Comparison of ENCODE assay signal across 8 cellular contexts in genomic region chrX:109774706-109775105, GRCh38. TPM values are rescaled to one million over a fixed set of nuclear protein-coding genes. Genes with fewer than 3 reads are reported as not detected.
DNase-seq lines count a peak whose midpoint lies in the region; ATAC-seq and TF ChIP-seq lines count a peak whose summit lies in the region.

No MANE protein-coding gene starts in this region.

- H3K36me3 ChIP-seq in Panc1 (ENCODE audit: control insufficient read depth, insufficient read depth, low read length) = no peaks in the 10 kb centered on the region

- DNase-seq in Panc1 (ENCODE audit: low read depth, low spot score) (peak; percentile 52), non-pigmented ciliary epithelial cell (ENCODE audit: low read depth) (peak; percentile 48), T-helper 9 cell (no peak), NCI-H510A treated with DMSO at 0.1 percent for 48 hours (lab: John Stamatoyannopoulos, UW) (no peak), posterior vena cava (ENCODE audit: low spot score) (no peak)
- no peak for DNase-seq in stimulated activated CD8-positive, alpha-beta memory T cell treated with anti-CD3 and anti-CD28 coated beads, Interleukin-4, amount 100 ng/mL, for 48 hours

- POLR2A ChIA-PET in Panc1 (lab: Charles Lee) = no interaction called here

- no peak for TF ChIP-seq CTCF in Panc1 (IDR thresholded peaks at IDR 0.05)

- no peaks in the 10 kb centered on the region for H3K27me3 ChIP-seq in Panc1 (ENCODE audit: control insufficient read depth, insufficient read depth, low read length)

- intact Hi-C loops in Panc1 (cut with micrococcal nuclease; ENCODE audit: unreplicated experiment) (no loop called here), posterior vena cava (cut with DNase I) (no loop called here)

- no peaks in the 10 kb centered on the region for H3K4me1 ChIP-seq in Panc1 (ENCODE audit: control insufficient read depth, insufficient read depth, low read length)

- CTCF ChIA-PET in Panc1 (lab: Charles Lee) = interaction anchor here (0.7 kb wide), 1 partner anchor 117 kb away, joined by 3 read pairs; no protein-coding TSS in a partner anchor

- H3K9me3 ChIP-seq in Panc1 (ENCODE audit: control insufficient read depth, insufficient read depth, low read depth, low read length) = no peaks in the 10 kb centered on the region

- H3K27ac ChIP-seq in Panc1 (ENCODE audit: low read length) = no peak overlapping the region

- in situ Hi-C loops in Panc1 (cut with HindIII; ENCODE audit: low pct_unique_long_range_greater_than_20kb, low sequenced_read_pairs) = no loop called here

- no TSS peak for BruUV-seq in Panc1 (replicated peaks; lab: Mats Ljungman, UMichigan)

- ATAC-seq in GM18868 (IDR thresholded peaks at IDR 0.05; ENCODE audit: unreplicated experiment) (peak; percentile 100), HG02759 (IDR thresholded peaks at IDR 0.05; ENCODE audit: unreplicated experiment) (peak; percentile 99), Panc1 (no peak)

- no peak overlapping the region for H3K4me3 ChIP-seq in Panc1 (ENCODE audit: low read depth in 2 of 2, low read length in 2 of 2)

RNA-seq across cellular contexts. Expression of gene ACSL4, which starts 41.6 kb away (rescaled TPM):
- 55.2 TPM for total RNA-seq in Panc1 (2021; ENCODE audit: unreplicated experiment)
- polyA plus RNA-seq in Panc1 (2012; ENCODE audit: insufficient read length) = 23.9 TPM
- total RNA-seq in posterior vena cava = 10 to 100 TPM; 45.3 to 62.7 TPM

Comparison
In these comparisons a context has a peak if more than half of its experiments do, and no peak if none do; other contexts are left out.
1. DNase-seq: peak in Panc1 (single experiment) and non-pigmented ciliary epithelial cell (single experiment); none in T-helper 9 cell (single experiment), stimulated activated CD8-positive, alpha-beta memory T cell treated with anti-CD3 and anti-CD28 coated beads, Interleukin-4, amount 100 ng/mL, for 48 hours (single experiment), NCI-H510A treated with DMSO at 0.1 percent for 48 hours (single experiment) and posterior vena cava (single experiment).